Comparison of ENCODE assay signal across 22 cellular contexts in the genomic region with DNA sequence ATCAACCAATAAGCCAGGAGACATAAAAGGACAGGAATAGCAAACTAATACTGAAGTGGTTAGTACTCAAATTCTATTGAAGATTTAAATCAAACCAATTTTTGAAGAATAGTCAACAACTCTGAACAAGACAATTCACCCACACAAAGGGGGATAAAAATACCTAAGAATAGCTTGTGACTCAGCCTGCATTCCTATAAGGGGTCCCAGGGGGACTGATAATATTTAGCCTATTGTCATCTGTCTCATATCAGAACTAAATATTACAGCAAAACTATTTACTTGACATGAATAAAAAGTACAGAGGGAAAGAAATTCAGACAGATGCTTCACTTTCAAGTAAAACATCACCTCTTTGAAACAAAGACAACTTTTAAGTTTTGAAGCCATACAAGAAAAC. TPM values are rescaled to one million over a fixed set of nuclear protein-coding genes. Genes with fewer than 3 reads are reported as not detected.
DNase-seq lines count a peak whose midpoint lies in the region; ATAC-seq and TF ChIP-seq lines count a peak whose summit lies in the region.
"Had no signal": no experiment of that assay in that cellular context is flagged by ENCODE, and none has a peak within 500 bp of the region (broad histone marks: within the 10 kb centered on the region; RNA-seq: fewer than 3 reads in every experiment).

No MANE protein-coding gene starts in this region.

- H3K36me3 ChIP-seq in heart left ventricle (no peaks in the 10 kb centered on the region), SU-DHL-6 (ENCODE audit: low read length) (no peaks in the 10 kb centered on the region)
- H3K36me3 ChIP-seq: BE2C, colonic mucosa had no signal

- H3K4me3 ChIP-seq in heart left ventricle: no peak overlapping the region
- H3K4me3 ChIP-seq in SU-DHL-6 (ENCODE audit: insufficient read depth, low read length, poor library complexity, severe bottlenecking): no peak overlapping the region
- no peak overlapping the region for H3K4me3 ChIP-seq in fibroblast of the aortic adventitia (ENCODE audit: low read depth, low read length)
- H3K4me3 ChIP-seq: A549, colonic mucosa had no signal

- H3K36me3 Mint-ChIP-seq in stimulated activated naive B cell treated with anti-CD40 and anti-IgM and Interleukin-4, amounts not matched to agents 10 μg/mL and 1 μg/mL and 100 μg/mL, for 72 hours: peaks cover 13 to 24% of the 10 kb centered on the region in 2 donors

- no peak overlapping the region for H3K9ac ChIP-seq in SU-DHL-6 (ENCODE audit: low read length)

- H3K27me3 Mint-ChIP-seq in stimulated activated naive B cell treated with anti-CD40 and anti-IgM and Interleukin-4, amounts not matched to agents 10 μg/mL and 1 μg/mL and 100 μg/mL, for 72 hours: no peaks in the 10 kb centered on the region
- H3K27me3 Mint-ChIP-seq: activated CD4-positive, alpha-beta T cell treated with anti-CD3 and anti-CD28 coated beads, Interleukin-2, amount 10 ng/mL, durations not matched to agents 7 days and 5 days; activated CD8-positive, alpha-beta memory T cell treated with anti-CD3 and anti-CD28 coated beads, Interleukin-2, amount 10 ng/mL, durations not matched to agents 7 days and 5 days; brain had no signal

- TF ChIP-seq POLR2A in heart left ventricle (IDR thresholded peaks at IDR 0.05): no peak

- no peaks in the 10 kb centered on the region for H3K9me2 ChIP-seq in SU-DHL-6 (replicated peaks; ENCODE audit: insufficient read depth, low read length)

- peaks cover 0 to 4% (median 0%) of the 10 kb centered on the region in 12 donors for H3K9me3 ChIP-seq in heart left ventricle
- no peaks in the 10 kb centered on the region for H3K9me3 ChIP-seq in SU-DHL-6 (ENCODE audit: insufficient read depth, low read length)
- H3K9me3 ChIP-seq: A549, BE2C, colonic mucosa had no signal

- no peak overlapping the region for H2AFZ ChIP-seq in SU-DHL-6 (ENCODE audit: low read depth, low read length, severe bottlenecking)

- H4K20me1 ChIP-seq in SU-DHL-6 (ENCODE audit: low read depth, low read length): peaks cover 27% of the 10 kb centered on the region

- peaks cover 0 to 3% of the 10 kb centered on the region in 2 donors for H3K9me3 Mint-ChIP-seq in stimulated activated naive B cell treated with anti-CD40 and anti-IgM and Interleukin-4, amounts not matched to agents 10 μg/mL and 1 μg/mL and 100 μg/mL, for 72 hours
- H3K9me3 Mint-ChIP-seq: endodermal cell had no signal

- peaks cover 97% of the 10 kb centered on the region for H3K79me2 ChIP-seq in SU-DHL-6 (ENCODE audit: insufficient read depth, low read length)

- peaks cover 6 to 71% (median 45%) of the 10 kb centered on the region in 12 donors for H3K4me1 ChIP-seq in heart left ventricle
- H3K4me1 ChIP-seq: A549, BE2C, colonic mucosa had no signal

- H3K27ac ChIP-seq in heart left ventricle: peak overlapping the region in 7 of 12 donors; percentile 3 to 40 (median 22)
- H3K27ac ChIP-seq in SU-DHL-6 (ENCODE audit: low read depth, low read length): no peak overlapping the region
- H3K27ac ChIP-seq: A549, colonic mucosa had no signal

- H3K27me3 ChIP-seq in heart left ventricle (no peaks in the 10 kb centered on the region), SU-DHL-6 (ENCODE audit: low read length) (no peaks in the 10 kb centered on the region)
- H3K27me3 ChIP-seq: BE2C, colonic mucosa had no signal

- peak overlapping the region; percentile 67 to 71 for H3K4me3 Mint-ChIP-seq in stimulated activated naive B cell treated with anti-CD40 and anti-IgM and Interleukin-4, amounts not matched to agents 10 μg/mL and 1 μg/mL and 100 μg/mL, for 72 hours
- H3K4me3 Mint-ChIP-seq: activated CD4-positive, alpha-beta T cell treated with anti-CD3 and anti-CD28 coated beads, Interleukin-2, amount 10 ng/mL, durations not matched to agents 7 days and 5 days; activated CD8-positive, alpha-beta memory T cell treated with anti-CD3 and anti-CD28 coated beads, Interleukin-2, amount 10 ng/mL, durations not matched to agents 7 days and 5 days; brain; endodermal cell had no signal

- no peak for DNase-seq in heart left ventricle
- no peak for DNase-seq in left ventricle myocardium superior
- DNase-seq in fibroblast of the aortic adventitia (ENCODE audit: low read depth): peak; percentile 58
- DNase-seq in stimulated activated naive B cell treated with anti-CD40 and anti-IgM and Interleukin-4, amounts not matched to agents 10 μg/mL and 1 μg/mL and 100 μg/mL, for 72 hours: no peak
- DNase-seq in NCI-H748 treated with DMSO at 0.1 percent for 48 hours (lab: John Stamatoyannopoulos, UW): no peak
- no peak for DNase-seq in NCI-H226
- DNase-seq: activated CD4-positive, alpha-beta T cell treated with anti-CD3 and anti-CD28 coated beads, Interleukin-2, amount 10 ng/mL, durations not matched to agents 7 days and 5 days; activated CD8-positive, alpha-beta memory T cell treated with anti-CD3 and anti-CD28 coated beads, Interleukin-2, amount 10 ng/mL, durations not matched to agents 7 days and 5 days; BE2C; colonic mucosa; endodermal cell; NCI-H1105; NCI-H2081; NCI-H510A; NK-92 treated with Interleukin-12 subunit alpha and Interleukin-12 subunit beta, amount 100 ng/mL, for 24 hours; stimulated activated CD4-positive, alpha-beta T cell treated with anti-CD3 and anti-CD28 coated beads, Interleukin-4, amount 100 ng/mL, for 24 hours; T-helper 2 cell; trophoblast cell had no signal

- ATAC-seq in heart left ventricle: peak in 2 of 4 donors; percentile 28 to 34
- ATAC-seq in left ventricle myocardium superior: no peak
- peak; percentile 80 to 81 for ATAC-seq in stimulated activated naive B cell treated with anti-CD40 and anti-IgM and Interleukin-4, amounts not matched to agents 10 μg/mL and 1 μg/mL and 100 μg/mL, for 72 hours (replicated peaks)
- no peak for ATAC-seq in GM18867 (IDR thresholded peaks at IDR 0.05; ENCODE audit: unreplicated experiment)
- ATAC-seq: activated CD8-positive, alpha-beta memory T cell treated with anti-CD3 and anti-CD28 coated beads, Interleukin-2, amount 10 ng/mL, durations not matched to agents 7 days and 5 days had no signal

- H3K4me2 ChIP-seq in SU-DHL-6 (ENCODE audit: low read depth, low read length, poor library complexity, severe bottlenecking): peak overlapping the region; percentile 17
- H3K4me2 ChIP-seq: A549 had no signal

- peak overlapping the region; percentile 65 for H3K27ac Mint-ChIP-seq in stimulated activated naive B cell treated with anti-CD40 and anti-IgM and Interleukin-4, amounts not matched to agents 10 μg/mL and 1 μg/mL and 100 μg/mL, for 72 hours
- H3K27ac Mint-ChIP-seq: activated CD4-positive, alpha-beta T cell treated with anti-CD3 and anti-CD28 coated beads, Interleukin-2, amount 10 ng/mL, durations not matched to agents 7 days and 5 days; activated CD8-positive, alpha-beta memory T cell treated with anti-CD3 and anti-CD28 coated beads, Interleukin-2, amount 10 ng/mL, durations not matched to agents 7 days and 5 days; brain; endodermal cell had no signal

- H3K4me1 Mint-ChIP-seq in stimulated activated naive B cell treated with anti-CD40 and anti-IgM and Interleukin-4, amounts not matched to agents 10 μg/mL and 1 μg/mL and 100 μg/mL, for 72 hours: peaks cover 45 to 84% of the 10 kb centered on the region in 2 donors

- no peak for TF ChIP-seq CTCF in heart left ventricle (IDR thresholded peaks at IDR 0.05)
- TF ChIP-seq CTCF in SU-DHL-6 (IDR thresholded peaks at IDR 0.05; ENCODE audit: insufficient read depth, low read length, poor library complexity, severe bottlenecking): no peak
- TF ChIP-seq CTCF in fibroblast of the aortic adventitia (IDR thresholded peaks at IDR 0.05; ENCODE audit: insufficient read depth, low read length): no peak

- H3F3A ChIP-seq in SU-DHL-6 (ENCODE audit: insufficient read depth): peaks cover 8% of the 10 kb centered on the region; the same call in 1 of the 2 replicates

- intact Hi-C loops in heart left ventricle (cut with DNase I) (loop anchor here in 2 of 10 donors (5.0 to 10.0 kb wide), 2 partner anchors 35 to 48 kb away; no protein-coding TSS in a partner anchor), left ventricle myocardium superior (cut with micrococcal nuclease) (no loop called here)

RNA-seq across cellular contexts. Expression of gene ITSN2, which starts 7.7 kb away (rescaled TPM):
- total RNA-seq in heart left ventricle (10 to 100 TPM; 30.6 to 55.0 (median 40.0) TPM), left ventricle myocardium superior (52.7 TPM), fibroblast of the aortic adventitia (ENCODE audit: low replicate concordance) (23.9 and 32.4 TPM in 2 replicates)
- polyA plus RNA-seq in heart left ventricle: 10 to 100 TPM; 19.3 to 30.6 TPM

Comparison
In these comparisons a context has a peak if more than half of its experiments do, and no peak if none do; other contexts are left out.
1. ATAC-seq: peak in stimulated activated naive B cell treated with anti-CD40 and anti-IgM and Interleukin-4, amounts not matched to agents 10 μg/mL and 1 μg/mL and 100 μg/mL, for 72 hours (2 of 2); none in left ventricle myocardium superior (single experiment) and GM18867 (single experiment).